Comparison of ENCODE assay signal across 16 cellular contexts in the genomic region with DNA sequence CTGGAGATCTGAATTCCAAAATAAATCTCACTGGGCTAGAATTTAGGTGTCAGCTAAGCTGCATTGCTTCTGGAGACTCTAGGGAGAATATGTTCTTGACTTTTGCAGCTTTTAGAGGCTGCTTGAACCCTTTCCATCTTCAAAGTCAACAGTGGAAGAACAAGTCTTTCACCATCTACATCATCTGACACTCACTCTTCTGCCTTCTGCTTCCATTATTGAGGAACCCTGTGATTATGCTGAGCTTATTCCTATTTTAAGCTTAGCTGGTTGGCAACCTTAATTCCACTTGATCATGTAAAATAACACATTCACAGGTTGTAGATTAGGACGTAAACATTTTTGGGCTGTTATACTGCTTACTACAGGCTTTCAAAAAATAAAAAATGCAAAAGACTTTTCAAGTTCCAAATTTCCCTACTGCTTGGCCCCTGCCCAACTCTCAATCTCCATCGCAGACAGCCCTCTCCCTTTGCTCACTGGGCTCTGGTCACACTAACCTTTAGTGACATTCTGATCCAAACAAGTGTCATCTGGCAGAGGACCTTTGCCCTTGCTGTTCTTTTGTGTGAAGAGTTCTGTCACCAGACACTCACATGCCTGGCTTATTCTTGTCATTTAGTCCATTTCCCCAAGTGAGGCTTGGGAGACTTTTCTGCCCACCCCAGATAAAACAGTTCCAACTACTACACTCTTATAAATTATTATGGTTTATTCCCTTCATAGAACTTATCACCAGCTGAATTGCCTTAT.
DNase-seq lines count a peak whose midpoint lies in the region; ATAC-seq and TF ChIP-seq lines count a peak whose summit lies in the region.
"Had no signal": no experiment of that assay in that cellular context is flagged by ENCODE, and none has a peak within 500 bp of the region (broad histone marks: within the 10 kb centered on the region; RNA-seq: fewer than 3 reads in every experiment).

No MANE protein-coding gene starts in this region.

- no peaks in the 10 kb centered on the region for H3F3A ChIP-seq in SK-N-SH (replicated peaks; ENCODE audit: insufficient read depth)

- TF ChIP-seq CTCF in SK-N-SH (IDR thresholded peaks at IDR 0.05) = no peak

- no peak for TF ChIP-seq RAD21 in SK-N-SH (IDR thresholded peaks at IDR 0.05; ENCODE audit: low read length)

- H3K27me3 ChIP-seq in ectodermal cell (ENCODE audit: control insufficient read depth, insufficient read depth, low read length, poor library complexity, severe bottlenecking) = no peaks in the 10 kb centered on the region
- no peaks in the 10 kb centered on the region for H3K27me3 ChIP-seq in SK-N-SH (ENCODE audit: insufficient read depth)

- POLR2A ChIA-PET in SK-N-SH (lab: Yijun Ruan, JAX) = no interaction called here

- peak overlapping the region; percentile 56 for H3K27ac ChIP-seq in caudate nucleus (ENCODE audit: low read depth, low read length)
- H3K27ac ChIP-seq in ectodermal cell (ENCODE audit: insufficient read depth, low read depth, low read length, poor library complexity, severe bottlenecking) = peak overlapping the region; percentile 70
- no peak overlapping the region for H3K27ac ChIP-seq in SK-N-SH (ENCODE audit: low read depth in 2 of 2, low read length in 1 of 2)

- H3K36me3 ChIP-seq in ectodermal cell (ENCODE audit: control insufficient read depth, insufficient read depth, low read length) = no peaks in the 10 kb centered on the region
- no peaks in the 10 kb centered on the region for H3K36me3 ChIP-seq in SK-N-SH (replicated peaks in 1 of 2; ENCODE audit: control insufficient read depth in 1 of 2, insufficient read depth in 2 of 2, low read length in 1 of 2)

- H4K20me1 ChIP-seq in SK-N-SH (ENCODE audit: insufficient read depth) = no peaks in the 10 kb centered on the region

- no peak overlapping the region for H3K9ac ChIP-seq in SK-N-SH

- no peaks in the 10 kb centered on the region for H3K79me2 ChIP-seq in SK-N-SH (ENCODE audit: insufficient read depth)

- no peak for TF ChIP-seq EP300 in SK-N-SH (IDR thresholded peaks at IDR 0.05; ENCODE audit: borderline replicate concordance in 1 of 2, low read depth in 1 of 2, low read length in 1 of 2)

- peak in 2 of 61 donors; percentile 6 to 26 for DNase-seq in caudate nucleus (lab: John Stamatoyannopoulos, UW)
- DNase-seq in left lobe of liver (ENCODE audit: low spot score) = no peak
- DNase-seq in pons (ENCODE audit: low spot score) = peak; percentile 75
- DNase-seq in AG08396 (ENCODE audit: low spot score) = no peak
- DNase-seq in SK-N-SH = no peak
- DNase-seq in AG20443 (ENCODE audit: low spot score) = no peak
- DNase-seq in A172 (ENCODE audit: low spot score) = no peak
- DNase-seq: AML-193, DMS79 treated with DMSO at 0.1 percent for 48 hours, H9, NCI-H1436, NCI-H1930, NCI-H226, NCI-H524, NCI-H82 had no signal

- no peak overlapping the region for H2AFZ ChIP-seq in SK-N-SH (ENCODE audit: low read depth)

- WGBS in ectodermal cell, 2 experiments = 72 to 86% methylated on average over 2 of the region's 2 CpGs
- WGBS in SK-N-SH (ENCODE audit: low lambda C conversion rate) = 2% methylated on average over 2 of the region's 2 CpGs

- no peak overlapping the region for H3K4me2 ChIP-seq in SK-N-SH

- H3K4me3 ChIP-seq in ectodermal cell (ENCODE audit: insufficient read depth, low read depth, low read length) = no peak overlapping the region
- no peak overlapping the region for H3K4me3 ChIP-seq in SK-N-SH (ENCODE audit: low read depth in 2 of 2, low read length in 1 of 2)

- CTCF ChIA-PET in SK-N-SH (lab: Yijun Ruan, JAX) = no interaction called here

- H3K4me1 ChIP-seq in ectodermal cell (ENCODE audit: control insufficient read depth, insufficient read depth, low read length) = peaks cover 19% of the 10 kb centered on the region
- no peaks in the 10 kb centered on the region for H3K4me1 ChIP-seq in SK-N-SH (ENCODE audit: control insufficient read depth in 1 of 2, insufficient read depth in 2 of 2, low read depth in 1 of 2, low read length in 1 of 2)

- peak; percentile 33 for ATAC-seq in left lobe of liver

- H3K9me3 ChIP-seq in ectodermal cell (ENCODE audit: control insufficient read depth, low read length) (no peaks in the 10 kb centered on the region), SK-N-SH (no peaks in the 10 kb centered on the region)

- H3K9me2 ChIP-seq in SK-N-SH = no peaks in the 10 kb centered on the region

TF ChIP-seq in SK-N-SH, 30 proteins besides CTCF, POLR2A, EP300 and RAD21:
- TF ChIP-seq, protein P1, sequence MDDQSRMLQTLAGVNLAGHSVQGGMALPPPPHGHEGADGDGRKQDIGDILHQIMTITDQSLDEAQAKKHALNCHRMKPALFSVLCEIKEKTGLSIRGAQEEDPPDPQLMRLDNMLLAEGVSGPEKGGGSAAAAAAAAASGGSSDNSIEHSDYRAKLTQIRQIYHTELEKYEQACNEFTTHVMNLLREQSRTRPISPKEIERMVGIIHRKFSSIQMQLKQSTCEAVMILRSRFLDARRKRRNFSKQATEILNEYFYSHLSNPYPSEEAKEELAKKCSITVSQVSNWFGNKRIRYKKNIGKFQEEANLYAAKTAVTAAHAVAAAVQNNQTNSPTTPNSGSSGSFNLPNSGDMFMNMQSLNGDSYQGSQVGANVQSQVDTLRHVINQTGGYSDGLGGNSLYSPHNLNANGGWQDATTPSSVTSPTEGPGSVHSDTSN (IDR thresholded peaks at IDR 0.05) = no peak
- no peak for TF ChIP-seq NRF1 (IDR thresholded peaks at IDR 0.05; ENCODE audit: low read depth, low read length)
- TF ChIP-seq ELF1 (IDR thresholded peaks at IDR 0.05) = no peak
- no peak for TF ChIP-seq RXRA (IDR thresholded peaks at IDR 0.05; ENCODE audit: borderline replicate concordance, low read depth)
- TF ChIP-seq, protein P2, sequence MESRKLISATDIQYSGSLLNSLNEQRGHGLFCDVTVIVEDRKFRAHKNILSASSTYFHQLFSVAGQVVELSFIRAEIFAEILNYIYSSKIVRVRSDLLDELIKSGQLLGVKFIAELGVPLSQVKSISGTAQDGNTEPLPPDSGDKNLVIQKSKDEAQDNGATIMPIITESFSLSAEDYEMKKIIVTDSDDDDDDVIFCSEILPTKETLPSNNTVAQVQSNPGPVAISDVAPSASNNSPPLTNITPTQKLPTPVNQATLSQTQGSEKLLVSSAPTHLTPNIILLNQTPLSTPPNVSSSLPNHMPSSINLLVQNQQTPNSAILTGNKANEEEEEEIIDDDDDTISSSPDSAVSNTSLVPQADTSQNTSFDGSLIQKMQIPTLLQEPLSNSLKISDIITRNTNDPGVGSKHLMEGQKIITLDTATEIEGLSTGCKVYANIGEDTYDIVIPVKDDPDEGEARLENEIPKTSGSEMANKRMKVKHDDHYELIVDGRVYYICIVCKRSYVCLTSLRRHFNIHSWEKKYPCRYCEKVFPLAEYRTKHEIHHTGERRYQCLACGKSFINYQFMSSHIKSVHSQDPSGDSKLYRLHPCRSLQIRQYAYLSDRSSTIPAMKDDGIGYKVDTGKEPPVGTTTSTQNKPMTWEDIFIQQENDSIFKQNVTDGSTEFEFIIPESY (IDR thresholded peaks at IDR 0.05; ENCODE audit: borderline replicate concordance, low read depth) = no peak
- TF ChIP-seq FOSL2 (IDR thresholded peaks at IDR 0.05; ENCODE audit: borderline replicate concordance, low read depth) = no peak
- TF ChIP-seq MXI1 (IDR thresholded peaks at IDR 0.05; ENCODE audit: low read depth, low read length) = no peak
- no peak for TF ChIP-seq FOXJ3 (CRISPR knock-in tag; IDR thresholded peaks at IDR 0.05)
- no peak for TF ChIP-seq POLR2AphosphoS5 (IDR thresholded peaks at IDR 0.05; ENCODE audit: low read depth, low read length)
- TF ChIP-seq, protein P3, sequence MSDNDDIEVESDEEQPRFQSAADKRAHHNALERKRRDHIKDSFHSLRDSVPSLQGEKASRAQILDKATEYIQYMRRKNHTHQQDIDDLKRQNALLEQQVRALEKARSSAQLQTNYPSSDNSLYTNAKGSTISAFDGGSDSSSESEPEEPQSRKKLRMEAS (IDR thresholded peaks at IDR 0.05; ENCODE audit: low read depth) = no peak
- no peak for TF ChIP-seq FOXM1 (IDR thresholded peaks at IDR 0.05; ENCODE audit: low read depth)
- TF ChIP-seq TCF12 (IDR thresholded peaks at IDR 0.05) = no peak
- TF ChIP-seq GABPA (IDR thresholded peaks at IDR 0.05; ENCODE audit: low read depth) = no peak
- no peak for TF ChIP-seq NFIC (IDR thresholded peaks at IDR 0.05; ENCODE audit: borderline replicate concordance)
TF ChIP-seq in SK-N-SH: peak in this region for 0.

Comparison
In these comparisons a context has a peak if more than half of its experiments do, and no peak if none do; other contexts are left out.
1. H3K27ac ChIP-seq: peak in caudate nucleus (single experiment) and ectodermal cell (single experiment); none in SK-N-SH (0 of 2).